In genomic region chr11:62851807-62852522, GRCh38 we compare ENCODE assay signal across 10 cellular contexts. TPM values are rescaled to one million over a fixed set of nuclear protein-coding genes. Genes with fewer than 3 reads are reported as not detected.
DNase-seq lines count a peak whose midpoint lies in the region; ATAC-seq and TF ChIP-seq lines count a peak whose summit lies in the region.
"Had no signal": no experiment of that assay in that cellular context is flagged by ENCODE, and none has a peak within 500 bp of the region (broad histone marks: within the 10 kb centered on the region; RNA-seq: fewer than 3 reads in every experiment).

No MANE protein-coding gene starts in this region.

- H3K4me3 ChIP-seq in HFF-Myc (replicated peaks; ENCODE audit: low read depth, low read length) = peak overlapping the region; percentile 98

- peaks cover 28% of the 10 kb centered on the region for H3K4me1 Mint-ChIP-seq in activated CD4-positive, alpha-beta memory T cell treated with anti-CD3 and anti-CD28 coated beads for 36 hours (ENCODE audit: low read depth)
- H3K4me1 Mint-ChIP-seq in naive thymus-derived CD8-positive, alpha-beta T cell = peaks cover 30 to 62% (median 52%) of the 10 kb centered on the region in 4 donors

- peaks cover 3% of the 10 kb centered on the region for H3K27me3 Mint-ChIP-seq in activated CD4-positive, alpha-beta memory T cell treated with anti-CD3 and anti-CD28 coated beads for 36 hours
- peaks cover 0 to 4% (median 0%) of the 10 kb centered on the region in 5 donors for H3K27me3 Mint-ChIP-seq in naive thymus-derived CD8-positive, alpha-beta T cell

- TF ChIP-seq CTCF in HFF-Myc (IDR thresholded peaks at IDR 0.05; ENCODE audit: low read depth, low read length, missing control alignments) (no peak), GM20000 (IDR thresholded peaks at IDR 0.05; ENCODE audit: extremely low read depth, missing control alignments) (no peak)

- DNase-seq in NCI-H82 treated with DMSO at 0.1 percent for 48 hours (lab: John Stamatoyannopoulos, UW; ENCODE audit: unreplicated experiment) (peak; percentile 66), NCI-H82 (lab: John Stamatoyannopoulos, UW) (no peak), HFF-Myc (ENCODE audit: extremely low read depth, low read depth) (no peak), GM20000 (ENCODE audit: low spot score) (no peak), NCI-H187 (lab: John Stamatoyannopoulos, UW) (no peak), C1 segment of cervical spinal cord (lab: John Stamatoyannopoulos, UW) (no peak)
- no peak for DNase-seq in activated CD4-positive, alpha-beta memory T cell treated with anti-CD3 and anti-CD28 coated beads for 36 hours
- DNase-seq in naive thymus-derived CD8-positive, alpha-beta T cell = peak in 1 of 10 donors; percentile 26
- DNase-seq: retina had no signal

- POLR2A ChIA-PET in activated CD4-positive, alpha-beta memory T cell treated with anti-CD3 and anti-CD28 coated beads for 36 hours (lab: Charles Lee) = interaction anchor here (0.6 to 9.9 kb wide), 10 partner anchors 10 to 207 kb away, joined by 3 to 443 read pairs (median 3); partner anchors contain the start of genes LBHD1, SLC3A2, STX5 and TEX54
- POLR2A ChIA-PET in naive thymus-derived CD8-positive, alpha-beta T cell (lab: Charles Lee) = interaction anchor here (0.5 to 10.6 kb wide), 11 partner anchors 8 to 268 kb away, joined by 3 to 479 read pairs (median 4); partner anchors contain the start of genes SLC3A2, TAF6L, TMEM179B and WDR74

- peak overlapping the region; percentile 94 for H3K27ac Mint-ChIP-seq in activated CD4-positive, alpha-beta memory T cell treated with anti-CD3 and anti-CD28 coated beads for 36 hours
- peak overlapping the region; percentile 13 to 88 (median 81) for H3K27ac Mint-ChIP-seq in naive thymus-derived CD8-positive, alpha-beta T cell

- peak overlapping the region; percentile 95 for H3K4me3 Mint-ChIP-seq in activated CD4-positive, alpha-beta memory T cell treated with anti-CD3 and anti-CD28 coated beads for 36 hours
- peak overlapping the region in 7 of 10 donors; percentile 2 to 69 (median 29) for H3K4me3 Mint-ChIP-seq in naive thymus-derived CD8-positive, alpha-beta T cell

- no peak for ATAC-seq in naive thymus-derived CD8-positive, alpha-beta T cell

- CTCF ChIA-PET in activated CD4-positive, alpha-beta memory T cell treated with anti-CD3 and anti-CD28 coated beads for 36 hours (lab: Charles Lee) = interaction anchor here (0.8 to 3.1 kb wide), 4 partner anchors 10 to 65 kb away, joined by 3 to 14 read pairs (median 4); partner anchors contain the start of genes SLC3A2 and TMEM179B

- H3K9me3 Mint-ChIP-seq in activated CD4-positive, alpha-beta memory T cell treated with anti-CD3 and anti-CD28 coated beads for 36 hours = no peaks in the 10 kb centered on the region
- H3K9me3 Mint-ChIP-seq in naive thymus-derived CD8-positive, alpha-beta T cell = peaks cover 0 to 3% (median 0%) of the 10 kb centered on the region in 9 donors

- peaks cover 45% of the 10 kb centered on the region for H3K36me3 Mint-ChIP-seq in activated CD4-positive, alpha-beta memory T cell treated with anti-CD3 and anti-CD28 coated beads for 36 hours
- peaks cover 13 to 42% (median 22%) of the 10 kb centered on the region in 3 donors for H3K36me3 Mint-ChIP-seq in naive thymus-derived CD8-positive, alpha-beta T cell

- intact Hi-C loops in activated CD4-positive, alpha-beta memory T cell treated with anti-CD3 and anti-CD28 coated beads for 36 hours (cut with micrococcal nuclease) = no loop called here

RNA-seq across cellular contexts. Expression of gene WDR74, which starts 12.6 kb away (rescaled TPM):
- 10 to 100 TPM; 72.6 to 73.0 TPM for total RNA-seq in activated CD4-positive, alpha-beta memory T cell treated with anti-CD3 and anti-CD28 coated beads for 36 hours
- 100 to 1,000 TPM; 129 to 130 TPM for total RNA-seq in naive thymus-derived CD8-positive, alpha-beta T cell
- polyA plus RNA-seq in naive thymus-derived CD8-positive, alpha-beta T cell = 10 to 100 TPM; 35.7 to 64.0 (median 49.4) TPM

RNA-seq across cellular contexts. Expression of gene TEX54, which starts 19.3 kb away (rescaled TPM):
- total RNA-seq in activated CD4-positive, alpha-beta memory T cell treated with anti-CD3 and anti-CD28 coated beads for 36 hours = under 1 TPM in 1 of 2 experiments, not detected in 1; 0.53 TPM
- total RNA-seq in naive thymus-derived CD8-positive, alpha-beta T cell = under 1 TPM; 0.88 to 0.91 TPM
- 1 to 10 TPM; 1.6 to 2.2 (median 1.7) TPM for polyA plus RNA-seq in naive thymus-derived CD8-positive, alpha-beta T cell
- total RNA-seq: dermis microvascular lymphatic vessel endothelial cell had no signal

RNA-seq across cellular contexts. Expression of gene STX5, which starts 20.1 kb away (rescaled TPM):
- 10 to 100 TPM; 24.6 to 29.2 TPM for total RNA-seq in activated CD4-positive, alpha-beta memory T cell treated with anti-CD3 and anti-CD28 coated beads for 36 hours
- total RNA-seq in naive thymus-derived CD8-positive, alpha-beta T cell = 10 to 100 TPM; 55.6 to 61.7 TPM
- polyA plus RNA-seq in naive thymus-derived CD8-positive, alpha-beta T cell = 10 to 100 TPM; 25.4 to 30.4 (median 26.2) TPM

RNA-seq across cellular contexts. Expression of gene SLC3A2, which starts 28.7 kb away (rescaled TPM):
- 100 to 1,000 TPM; 309 to 314 TPM for total RNA-seq in activated CD4-positive, alpha-beta memory T cell treated with anti-CD3 and anti-CD28 coated beads for 36 hours
- total RNA-seq in naive thymus-derived CD8-positive, alpha-beta T cell = 100 to 1,000 TPM; 352 to 353 TPM
- 100 to 1,000 TPM; 119 to 164 (median 125) TPM for polyA plus RNA-seq in naive thymus-derived CD8-positive, alpha-beta T cell

RNA-seq across cellular contexts. Expression of gene NXF1, which starts 46.7 kb away (rescaled TPM):
- 10 to 100 TPM; 70.8 to 83.6 TPM for total RNA-seq in activated CD4-positive, alpha-beta memory T cell treated with anti-CD3 and anti-CD28 coated beads for 36 hours
- total RNA-seq in naive thymus-derived CD8-positive, alpha-beta T cell = 100 to 1,000 TPM; 185 to 191 TPM
- 10 to 100 TPM; 38.4 to 82.9 (median 62.8) TPM for polyA plus RNA-seq in naive thymus-derived CD8-positive, alpha-beta T cell
